8 cellular contexts compared by ENCODE assay signal in the genomic region with DNA sequence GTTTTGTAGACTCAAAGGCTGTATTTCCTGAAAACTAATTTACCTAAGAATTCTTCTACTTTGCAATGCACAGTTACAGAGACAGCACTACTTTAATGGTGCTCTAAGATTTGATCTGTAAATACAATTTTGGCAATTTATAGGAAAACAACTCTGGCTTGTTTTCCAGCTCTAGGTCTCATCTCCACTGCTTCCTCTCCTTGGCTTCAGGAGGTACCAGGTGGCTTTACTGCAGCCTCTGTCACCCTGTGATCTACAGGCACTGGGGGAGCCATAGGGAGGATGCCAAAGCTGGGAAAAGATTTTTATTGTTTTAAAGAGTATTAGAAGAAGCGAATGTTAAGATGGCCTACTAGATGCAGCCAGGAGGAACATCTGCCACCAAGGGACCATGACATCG.
"Had no signal": no experiment of that assay in that cellular context is flagged by ENCODE, and none has a peak within 500 bp of the region (broad histone marks: within the 10 kb centered on the region; RNA-seq: fewer than 3 reads in every experiment).

No MANE protein-coding gene starts in this region.

- H3K27ac Mint-ChIP-seq: GM23338, H9, HFFc6 had no signal

- DNase-seq: GM23248, GOT3, H7, H9, HCEC 1CT, HFFc6 had no signal

- ATAC-seq: GM23338, HCT116 had no signal

- H3K4me3 Mint-ChIP-seq: GM23338, H9, HFFc6 had no signal
